Comparison of ENCODE assay signal across 7 cellular contexts in genomic region chr4:140152015-140152703, GRCh38. TPM values are rescaled to one million over a fixed set of nuclear protein-coding genes. Genes with fewer than 3 reads are reported as not detected.
A peak's percentile ranks its signal among the peaks of the same experiment; 100 is the strongest.
DNase-seq lines count a peak whose midpoint lies in the region; ATAC-seq and TF ChIP-seq lines count a peak whose summit lies in the region.

No MANE protein-coding gene starts in this region.

- TF ChIP-seq CTCF in H9 (conservative IDR thresholded peaks at IDR 0.05): peak; percentile 42; the same call in 2 of the 3 replicates

- H3K4me1 ChIP-seq in H9 (ENCODE audit: insufficient read depth, low read length) (peaks cover 5% of the 10 kb centered on the region; the same call in 1 of the 2 replicates), endocrine pancreas (ENCODE audit: control insufficient read depth, insufficient read depth, low read length) (peaks cover 34% of the 10 kb centered on the region)

- H3K4me3 ChIP-seq in endocrine pancreas (ENCODE audit: control insufficient read depth, insufficient read depth, low read length): no peak overlapping the region

- H2AK5ac ChIP-seq in H9 (ENCODE audit: insufficient read length, low read length): no peak overlapping the region

- H3K79me2 ChIP-seq in H9 (ENCODE audit: insufficient read depth, low read length): no peaks in the 10 kb centered on the region

- H4K5ac ChIP-seq in H9 (ENCODE audit: insufficient read length, low read depth, low read length): no peak overlapping the region

- peaks cover 25 to 29% of the 10 kb centered on the region in 2 experiments for H3K4me1 Mint-ChIP-seq in H9

- H2BK12ac ChIP-seq in H9 (ENCODE audit: insufficient read length, low read depth, low read length): no peak overlapping the region

- H3K9ac ChIP-seq in H9 (ENCODE audit: extremely low read depth, insufficient read length, low read length): no peak overlapping the region
- peak overlapping the region; percentile 87 for H3K9ac ChIP-seq in endocrine pancreas (ENCODE audit: control insufficient read depth, insufficient read depth, low read length)

- H3K23ac ChIP-seq in H9 (ENCODE audit: insufficient read length, low read depth, low read length): no peak overlapping the region

- H3K4me3 Mint-ChIP-seq in H9: peak overlapping the region; percentile 89 to 91

- H3K23me2 ChIP-seq in H9 (ENCODE audit: insufficient read length, low read depth, low read length, poor library complexity, severe bottlenecking): peaks cover 18% of the 10 kb centered on the region

- peak overlapping the region; percentile 83 to 90 (median 83); a peak in 6 of 7 replicates for H3K27ac Mint-ChIP-seq in H9

- H2BK120ac ChIP-seq in H9 (ENCODE audit: low read depth, low read length, poor library complexity, severe bottlenecking): no peak overlapping the region

- H3K36me3 Mint-ChIP-seq in H9 (ENCODE audit: insufficient read depth in 1 of 3, low read depth in 3 of 3): no peaks in the 10 kb centered on the region

- H3K27me3 Mint-ChIP-seq in H9 (ENCODE audit: low read depth): peaks cover 4% of the 10 kb centered on the region; the same call in 1 of the 2 replicates

- H3K27me3 ChIP-seq in H9 (ENCODE audit: insufficient read depth, low read length) (no peaks in the 10 kb centered on the region; the same call in 1 of the 2 replicates), endocrine pancreas (ENCODE audit: control insufficient read depth, insufficient read depth, low read length) (no peaks in the 10 kb centered on the region)

- H3K4ac ChIP-seq in H9 (ENCODE audit: low read depth, low read length): no peak overlapping the region

- no peaks in the 10 kb centered on the region for H3K9me3 ChIP-seq in H9 (ENCODE audit: control insufficient read depth, low read depth, low read length)
- no peaks in the 10 kb centered on the region for H3K9me3 ChIP-seq in endocrine pancreas (ENCODE audit: control insufficient read depth, low read length)

- H3K36me3 ChIP-seq in endocrine pancreas (ENCODE audit: control insufficient read depth, insufficient read depth, low read length): no peaks in the 10 kb centered on the region

- ATAC-seq in HG03196 (IDR thresholded peaks at IDR 0.05; ENCODE audit: unreplicated experiment): no peak

- H4K91ac ChIP-seq in H9 (ENCODE audit: insufficient read length, low read depth, low read length): no peak overlapping the region

- no peak overlapping the region for H3T11ph ChIP-seq in H9 (ENCODE audit: low read length)

- H3K14ac ChIP-seq in H9 (ENCODE audit: insufficient read depth, low read length): peak overlapping the region; percentile 6; the same call in 1 of the 2 replicates

- H4K8ac ChIP-seq in H9 (replicated peaks; ENCODE audit: insufficient read length, low read depth, low read length): no peak overlapping the region

- H2AFZ ChIP-seq in H9 (ENCODE audit: low read length): no peak overlapping the region

- no peaks in the 10 kb centered on the region for H4K20me1 ChIP-seq in H9 (ENCODE audit: control insufficient read depth, insufficient read depth, insufficient read length)

- H3K18ac ChIP-seq in H9 (ENCODE audit: insufficient read length, low read depth, low read length): no peak overlapping the region

- no peak overlapping the region for H2BK15ac ChIP-seq in H9 (ENCODE audit: low read depth, low read length)

- no peaks in the 10 kb centered on the region for H3K79me1 ChIP-seq in H9 (ENCODE audit: insufficient read depth, low read depth, low read length, poor library complexity, severe bottlenecking)

- H2BK5ac ChIP-seq in H9 (ENCODE audit: insufficient read length, low read length): no peak overlapping the region

- H3K4me2 ChIP-seq in H9 (ENCODE audit: insufficient read depth, insufficient read length, low read length): peak overlapping the region; percentile 84

- WGBS in H9 (ENCODE audit: extremely low coverage, insufficient read length, low lambda C conversion rate): no CpG with 5 or more reads among the region's 50 CpGs

- H3K27ac ChIP-seq in H9 (ENCODE audit: insufficient read length, low read depth, low read length): no peak overlapping the region

- DNase-seq in H9: no peak
- peak; percentile 72 for DNase-seq in NCI-H526 treated with DMSO at 0.1 percent for 48 hours (lab: John Stamatoyannopoulos, UW)
- peak; percentile 76 to 86 for DNase-seq in activated CD8-positive, alpha-beta memory T cell treated with anti-CD3 and anti-CD28 coated beads for 4 hours (ENCODE audit: low read depth in 2 of 2)
- DNase-seq in midbrain (lab: John Stamatoyannopoulos, UW): peak; percentile 75
- peak; percentile 48 to 64 for DNase-seq in stimulated activated CD8-positive, alpha-beta memory T cell treated with anti-CD3 and anti-CD28 coated beads, Interleukin-2, amount 100 ng/mL, for 1 hour (ENCODE audit: low read depth in 2 of 2)

- no peak overlapping the region for H3K56ac ChIP-seq in H9 (ENCODE audit: insufficient read length, low read depth, low read length)

- no peak overlapping the region for H2BK20ac ChIP-seq in H9 (ENCODE audit: low read depth, low read length, poor library complexity, severe bottlenecking)

- no peaks in the 10 kb centered on the region for H3K9me3 Mint-ChIP-seq in H9

RNA-seq across cellular contexts. Expression of gene MAML3, which starts 1.8 kb away (rescaled TPM):
- total RNA-seq in H9 (2021): 3.9 and 4.1 TPM in 2 replicates
